In the genomic region with DNA sequence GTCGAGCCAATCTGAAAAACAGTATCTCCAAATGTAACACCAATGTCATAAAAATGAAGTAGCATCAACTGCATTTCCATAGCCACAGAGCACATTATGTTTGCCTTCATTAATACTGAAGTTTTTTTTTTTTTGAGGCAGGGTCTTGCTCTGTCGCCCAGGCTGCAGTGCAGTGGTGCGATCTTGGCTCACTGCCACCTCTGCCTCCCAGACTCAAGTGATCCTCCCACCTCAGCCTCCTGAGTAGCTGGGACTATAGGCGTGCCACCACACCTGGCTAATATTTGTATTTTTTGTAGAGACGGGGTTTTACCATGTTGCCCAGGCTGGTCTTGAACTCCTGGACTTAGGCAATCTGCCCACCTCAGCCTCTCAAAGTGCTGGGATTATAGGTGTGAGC, we compare ENCODE assay signal across 6 cellular contexts. TPM values are rescaled to one million over a fixed set of nuclear protein-coding genes. Genes with fewer than 3 reads are reported as not detected.
"Had no signal": no experiment of that assay in that cellular context is flagged by ENCODE, and none has a peak within 500 bp of the region (broad histone marks: within the 10 kb centered on the region; RNA-seq: fewer than 3 reads in every experiment).

No MANE protein-coding gene starts in this region.

RNA-seq across cellular contexts. Expression of gene SERINC4, which starts 15.0 kb away (rescaled TPM):
- total RNA-seq: adrenal gland, body of pancreas, M059J, PC-3, Peyer's patch, SJSA1 had no signal
